ENCODE assay signal across 1 cellular context in genomic region chr5:39213437-39214207, GRCh38.
TF ChIP-seq lines count a peak whose summit lies in the region.

No MANE protein-coding gene starts in this region.

TF ChIP-seq in GM23338, 12 proteins besides CTCF, POLR2A, EP300 and RAD21:
- TF ChIP-seq ZNF462 (CRISPR knock-in tag; IDR thresholded peaks at IDR 0.05) = no peak
- no peak for TF ChIP-seq CREB1 (CRISPR knock-in tag; IDR thresholded peaks at IDR 0.05; ENCODE audit: low read depth)
- no peak for TF ChIP-seq NANOG (IDR thresholded peaks at IDR 0.05; ENCODE audit: borderline replicate concordance)
- no peak for TF ChIP-seq POLR2AphosphoS5 (IDR thresholded peaks at IDR 0.05; ENCODE audit: low read depth)
- no peak for TF ChIP-seq REST (IDR thresholded peaks at IDR 0.05; ENCODE audit: unreplicated experiment)
